ENCODE assay signal across 16 cellular contexts in genomic region chr2:135252805-135253458, GRCh38.
DNase-seq lines count a peak whose midpoint lies in the region; TF ChIP-seq lines count a peak whose summit lies in the region.
"Had no signal": no experiment of that assay in that cellular context is flagged by ENCODE, and none has a peak within 500 bp of the region (broad histone marks: within the 10 kb centered on the region; RNA-seq: fewer than 3 reads in every experiment).

No MANE protein-coding gene starts in this region.

- no peak overlapping the region for H4K91ac ChIP-seq in neuronal stem cell (ENCODE audit: low read depth, low read length, poor library complexity)

- no peak overlapping the region for H3K9ac ChIP-seq in neuronal stem cell (ENCODE audit: low read depth, low read length, poor library complexity)
- H3K9ac ChIP-seq: BLaER1 had no signal

- H2BK12ac ChIP-seq in neuronal stem cell (ENCODE audit: low read length) = no peak overlapping the region

- TF ChIP-seq POLR2A in esophagus muscularis mucosa (IDR thresholded peaks at IDR 0.05; ENCODE audit: low read depth) = no peak

- no peak overlapping the region for H3K4ac ChIP-seq in neuronal stem cell (ENCODE audit: low read length)

- no peak for TF ChIP-seq EP300 in esophagus muscularis mucosa (IDR thresholded peaks at IDR 0.05)

- H3K27me3 ChIP-seq in DOHH2 (ENCODE audit: control insufficient read depth, low read length) = no peaks in the 10 kb centered on the region
- no peaks in the 10 kb centered on the region for H3K27me3 ChIP-seq in HAP-1 (ENCODE audit: low read depth)
- no peaks in the 10 kb centered on the region for H3K27me3 ChIP-seq in esophagus muscularis mucosa
- no peaks in the 10 kb centered on the region for H3K27me3 ChIP-seq in neuronal stem cell (ENCODE audit: control insufficient read depth in 3 of 3, insufficient read depth in 3 of 3, low read depth in 1 of 3, low read length in 3 of 3)
- H3K27me3 ChIP-seq: BLaER1 had no signal

- no peak overlapping the region for H2BK15ac ChIP-seq in neuronal stem cell (ENCODE audit: low read length)

- peaks cover 11% of the 10 kb centered on the region for H3F3A ChIP-seq in DOHH2 (ENCODE audit: control insufficient read depth, insufficient read depth)

- no peak overlapping the region for H2AFZ ChIP-seq in neuronal stem cell (ENCODE audit: low read length)

- H3K9me2 ChIP-seq in DOHH2 (replicated peaks; ENCODE audit: control insufficient read depth, low read length) = no peaks in the 10 kb centered on the region

- no peak overlapping the region for H4K8ac ChIP-seq in neuronal stem cell (ENCODE audit: low read depth, low read length)

- peaks cover 71% of the 10 kb centered on the region for H3K4me1 ChIP-seq in DOHH2 (ENCODE audit: control insufficient read depth, low read length)
- peaks cover 17% of the 10 kb centered on the region for H3K4me1 ChIP-seq in HAP-1
- no peaks in the 10 kb centered on the region for H3K4me1 ChIP-seq in esophagus muscularis mucosa
- peaks cover 3% of the 10 kb centered on the region in 2 donors for H3K4me1 ChIP-seq in neuronal stem cell (ENCODE audit: control insufficient read depth in 2 of 2, insufficient read depth in 1 of 2, low read depth in 1 of 2, low read length in 2 of 2)
- H3K4me1 ChIP-seq: Caco-2 had no signal

- 93% methylated on average over 2 of the region's 2 CpGs for WGBS in esophagus muscularis mucosa
- no CpG with 5 or more reads among the region's 2 CpGs for WGBS in neuronal stem cell (ENCODE audit: extremely low coverage in 2 of 2, insufficient read length in 2 of 2, insufficient replicate concordance in 1 of 2), 2 donors

- TF ChIP-seq CTCF in DOHH2 (IDR thresholded peaks at IDR 0.05; ENCODE audit: low read depth, low read length, poor library complexity, severe bottlenecking) (no peak), esophagus muscularis mucosa (IDR thresholded peaks at IDR 0.05) (no peak)

- peaks cover 13% of the 10 kb centered on the region for H3K9me3 ChIP-seq in DOHH2 (ENCODE audit: control insufficient read depth, insufficient read depth, low read length)
- H3K9me3 ChIP-seq in HAP-1 = no peaks in the 10 kb centered on the region
- peaks cover 0 to 11% (median 5%) of the 10 kb centered on the region in 4 donors for H3K9me3 ChIP-seq in esophagus muscularis mucosa
- peaks cover 0 to 11% of the 10 kb centered on the region in 2 donors for H3K9me3 ChIP-seq in neuronal stem cell (replicated peaks in 1 of 2; ENCODE audit: control insufficient read depth in 2 of 2, insufficient read depth in 1 of 2, low read depth in 1 of 2, low read length in 2 of 2)

- H3K4me3 ChIP-seq in DOHH2 (ENCODE audit: low read length) (no peak overlapping the region), HAP-1 (no peak overlapping the region), esophagus muscularis mucosa (no peak overlapping the region), neuronal stem cell (ENCODE audit: low read length in 2 of 2) (no peak overlapping the region)
- H3K4me3 ChIP-seq: BLaER1 had no signal

- peak overlapping the region; percentile 99; the same call in 1 of the 2 replicates for H3K27ac ChIP-seq in DOHH2 (ENCODE audit: low read depth, low read length)
- H3K27ac ChIP-seq in esophagus muscularis mucosa (replicated peaks in 1 of 4) = no peak overlapping the region
- no peak overlapping the region for H3K27ac ChIP-seq in neuronal stem cell (replicated peaks; ENCODE audit: low read length)
- H3K27ac ChIP-seq: BLaER1, HL-60 had no signal

- no peaks in the 10 kb centered on the region for H3K79me1 ChIP-seq in neuronal stem cell (ENCODE audit: low read depth, low read length)

- no peaks in the 10 kb centered on the region for H3K79me2 ChIP-seq in DOHH2 (ENCODE audit: control insufficient read depth, low read length)

- in situ Hi-C loops in HAP-1 (cut with MboI; ENCODE audit: low sequenced_read_pairs) = no loop called here

- no peak overlapping the region for H3K14ac ChIP-seq in neuronal stem cell (ENCODE audit: low read length)

- no peak overlapping the region for H2BK5ac ChIP-seq in neuronal stem cell (ENCODE audit: low read length)

- no peak overlapping the region for H2AK5ac ChIP-seq in neuronal stem cell (ENCODE audit: low read depth, low read length)

- H4K20me1 ChIP-seq in DOHH2 (ENCODE audit: control insufficient read depth, insufficient read depth, low read depth, low read length) = no peaks in the 10 kb centered on the region
- H4K20me1 ChIP-seq: BLaER1 had no signal

- H3K36me3 ChIP-seq in DOHH2 (ENCODE audit: control insufficient read depth, low read length) (peaks cover 23% of the 10 kb centered on the region), HAP-1 (replicated peaks) (no peaks in the 10 kb centered on the region; the same call in 1 of the 2 replicates), esophagus muscularis mucosa (peaks cover 0 to 7% (median 0%) of the 10 kb centered on the region in 4 donors), neuronal stem cell (replicated peaks in 1 of 2; ENCODE audit: control insufficient read depth in 2 of 2, insufficient read depth in 2 of 2, low read length in 2 of 2) (no peaks in the 10 kb centered on the region)

- no peak overlapping the region for H3K23ac ChIP-seq in neuronal stem cell (ENCODE audit: low read depth, low read length, poor library complexity)

- peak overlapping the region; percentile 74 for H3K18ac ChIP-seq in neuronal stem cell (ENCODE audit: low read length)

- H3K4me2 ChIP-seq in DOHH2 (ENCODE audit: low read length) (0 out of 2 replicates have a peak overlapping the region, but pooled peaks have one; percentile 74), neuronal stem cell (ENCODE audit: insufficient read depth, low read length, poor library complexity, severe bottlenecking) (no peak overlapping the region)
- H3K4me2 ChIP-seq: BLaER1 had no signal

- DNase-seq in HAP-1 (ENCODE audit: low spot score in 2 of 2) (peak; percentile 20 to 91), esophagus muscularis mucosa (ENCODE audit: extremely low spot score) (peak; percentile 26), neuronal stem cell (ENCODE audit: low spot score) (no peak), GOT3 (lab: John Stamatoyannopoulos, UW) (no peak), DMS153 (lab: John Stamatoyannopoulos, UW) (no peak), NCI-H2171 treated with DMSO at 0.1 percent for 48 hours (lab: John Stamatoyannopoulos, UW) (no peak)
- DNase-seq: 8988T; AML-193; Caco-2; CD8-positive, alpha-beta memory T cell; DMS53; IMR-90; KBM-7 had no signal

- no peak overlapping the region for H2BK120ac ChIP-seq in neuronal stem cell (ENCODE audit: low read depth, low read length)

- intact Hi-C loops in esophagus muscularis mucosa (cut with DNase I) = no loop called here

Comparison
In these comparisons a context has a peak if more than half of its experiments do, and no peak if none do; other contexts are left out.
1. DNase-seq: peak in HAP-1 (2 of 2) and esophagus muscularis mucosa (single experiment); none in neuronal stem cell (single experiment), GOT3 (single experiment), DMS153 (single experiment) and NCI-H2171 treated with DMSO at 0.1 percent for 48 hours (single experiment).